In genomic region chr10:12729885-12730284, GRCh38 we compare ENCODE assay signal across 10 cellular contexts.
DNase-seq lines count a peak whose midpoint lies in the region; ATAC-seq and TF ChIP-seq lines count a peak whose summit lies in the region.
"Had no signal": no experiment of that assay in that cellular context is flagged by ENCODE, and none has a peak within 500 bp of the region (broad histone marks: within the 10 kb centered on the region; RNA-seq: fewer than 3 reads in every experiment).

No MANE protein-coding gene starts in this region.

- no peak overlapping the region for H2BK5ac ChIP-seq in H9 (ENCODE audit: insufficient read length, low read length)

- H3K9me3 Mint-ChIP-seq in H9: no peaks in the 10 kb centered on the region

- H2BK20ac ChIP-seq in H9 (ENCODE audit: low read depth, low read length, poor library complexity, severe bottlenecking): no peak overlapping the region

- TF ChIP-seq CTCF in DND-41 (IDR thresholded peaks at IDR 0.05; ENCODE audit: borderline replicate concordance, extremely low read depth, low read length, poor library complexity, severe bottlenecking) (peak; percentile 54), H9 (conservative IDR thresholded peaks at IDR 0.05) (peak; percentile 83), astrocyte of the cerebellum (IDR thresholded peaks at IDR 0.05; ENCODE audit: low read depth, low read length, missing control alignments) (peak; percentile 26)

- H3K27ac ChIP-seq in DND-41 (ENCODE audit: low read length) (no peak overlapping the region), H9 (ENCODE audit: insufficient read length, low read depth, low read length) (no peak overlapping the region)

- no peak overlapping the region for H3K56ac ChIP-seq in H9 (ENCODE audit: insufficient read length, low read depth, low read length)

- no peaks in the 10 kb centered on the region for H3K79me1 ChIP-seq in H9 (ENCODE audit: insufficient read depth, low read depth, low read length, poor library complexity, severe bottlenecking)

- H3K79me2 ChIP-seq in DND-41 (ENCODE audit: insufficient read depth, low read length) (no peaks in the 10 kb centered on the region), H9 (ENCODE audit: insufficient read depth, low read length) (no peaks in the 10 kb centered on the region)

- H2AK5ac ChIP-seq in H9 (ENCODE audit: insufficient read length, low read length): no peak overlapping the region

- no peak overlapping the region for H2BK12ac ChIP-seq in H9 (ENCODE audit: insufficient read length, low read depth, low read length)

- H2BK15ac ChIP-seq in H9 (ENCODE audit: low read depth, low read length): no peak overlapping the region

- H3K18ac ChIP-seq in H9 (ENCODE audit: insufficient read length, low read depth, low read length): no peak overlapping the region

- H3K14ac ChIP-seq in H9 (ENCODE audit: insufficient read depth, low read length): no peak overlapping the region

- no peak overlapping the region for H3T11ph ChIP-seq in H9 (ENCODE audit: low read length)

- H4K5ac ChIP-seq in H9 (ENCODE audit: insufficient read length, low read depth, low read length): no peak overlapping the region

- no peaks in the 10 kb centered on the region for H3K27me3 Mint-ChIP-seq in H9 (ENCODE audit: low read depth)

- H2BK120ac ChIP-seq in H9 (ENCODE audit: low read depth, low read length, poor library complexity, severe bottlenecking): no peak overlapping the region

- H3K9me3 ChIP-seq in DND-41 (ENCODE audit: insufficient read depth, low read length, severe bottlenecking) (no peaks in the 10 kb centered on the region), H9 (ENCODE audit: control insufficient read depth, low read depth, low read length) (no peaks in the 10 kb centered on the region)

- DNase-seq in DND-41 (no peak), H9 (peak; percentile 75), astrocyte of the cerebellum (ENCODE audit: low read depth) (no peak), lung microvascular endothelial cell (ENCODE audit: low read depth in 2 of 2) (peak; percentile 22 to 57), RPMI8226 (no peak)
- DNase-seq in stimulated activated CD4-positive, alpha-beta T cell treated with anti-CD3 and anti-CD28 coated beads, Interleukin-2, amount 100 ng/mL, for 24 hours: no peak
- DNase-seq: NCI-H2171 treated with DMSO at 0.1 percent for 48 hours, small intestine had no signal

- H3K27me3 ChIP-seq in DND-41 (ENCODE audit: insufficient read depth, low read length, poor library complexity) (no peaks in the 10 kb centered on the region), H9 (ENCODE audit: insufficient read depth, low read length) (no peaks in the 10 kb centered on the region)

- H3K36me3 ChIP-seq in DND-41 (ENCODE audit: insufficient read depth, low read length): no peaks in the 10 kb centered on the region

- peaks cover 3% of the 10 kb centered on the region; the same call in 1 of the 2 replicates for H4K20me1 ChIP-seq in DND-41 (ENCODE audit: insufficient read depth, low read length)
- no peaks in the 10 kb centered on the region for H4K20me1 ChIP-seq in H9 (ENCODE audit: control insufficient read depth, insufficient read depth, insufficient read length)

- H3K4me1 ChIP-seq in DND-41 (ENCODE audit: insufficient read depth, low read length): no peaks in the 10 kb centered on the region
- H3K4me1 ChIP-seq in H9 (ENCODE audit: insufficient read depth, low read length): peaks cover 2% of the 10 kb centered on the region; the same call in 1 of the 2 replicates

- no peak overlapping the region for H3K4me3 Mint-ChIP-seq in H9

- ATAC-seq in DND-41 (ENCODE audit: insufficient read depth, low read depth) (no peak), GM19395 (IDR thresholded peaks at IDR 0.05; ENCODE audit: unreplicated experiment) (no peak), GM19467 (IDR thresholded peaks at IDR 0.05; ENCODE audit: unreplicated experiment) (no peak)

- H2AFZ ChIP-seq in DND-41 (ENCODE audit: low read depth, low read length): no peak overlapping the region
- no peak overlapping the region for H2AFZ ChIP-seq in H9 (ENCODE audit: low read length)

- no peak overlapping the region for H3K4me3 ChIP-seq in DND-41 (ENCODE audit: low read depth in 1 of 2, low read length in 2 of 2)
- H3K4me3 ChIP-seq in astrocyte of the cerebellum (ENCODE audit: low read depth, low read length): no peak overlapping the region

- no peaks in the 10 kb centered on the region for H3K36me3 Mint-ChIP-seq in H9 (ENCODE audit: insufficient read depth in 1 of 3, low read depth in 3 of 3)

- no peaks in the 10 kb centered on the region for H3K23me2 ChIP-seq in H9 (ENCODE audit: insufficient read length, low read depth, low read length, poor library complexity, severe bottlenecking)

- no peak overlapping the region for H3K9ac ChIP-seq in DND-41 (ENCODE audit: low read depth, low read length)
- H3K9ac ChIP-seq in H9 (ENCODE audit: extremely low read depth, insufficient read length, low read length): no peak overlapping the region

- no peak overlapping the region for H4K8ac ChIP-seq in H9 (replicated peaks; ENCODE audit: insufficient read length, low read depth, low read length)

- no peak overlapping the region for H3K23ac ChIP-seq in H9 (ENCODE audit: insufficient read length, low read depth, low read length)

- no peak overlapping the region for H3K4ac ChIP-seq in H9 (ENCODE audit: low read depth, low read length)

- no peak overlapping the region for H3K27ac Mint-ChIP-seq in H9

- WGBS in H9 (ENCODE audit: extremely low coverage, insufficient read length, low lambda C conversion rate): no CpG with 5 or more reads among the region's 7 CpGs

- peaks cover 7 to 8% of the 10 kb centered on the region in 2 experiments for H3K4me1 Mint-ChIP-seq in H9

- H4K91ac ChIP-seq in H9 (ENCODE audit: insufficient read length, low read depth, low read length): no peak overlapping the region

- in situ Hi-C loops in astrocyte of the cerebellum (cut with HindIII; ENCODE audit: low sequenced_read_pairs): no loop called here

- no peak overlapping the region for H3K4me2 ChIP-seq in DND-41 (ENCODE audit: insufficient read depth, low read length)
- no peak overlapping the region for H3K4me2 ChIP-seq in H9 (ENCODE audit: insufficient read depth, insufficient read length, low read length)

Comparison
In these comparisons a context has a peak if more than half of its experiments do, and no peak if none do; other contexts are left out.
1. DNase-seq: peak in H9 (single experiment) and lung microvascular endothelial cell (2 of 2); none in DND-41 (single experiment), astrocyte of the cerebellum (single experiment), RPMI8226 (single experiment) and stimulated activated CD4-positive, alpha-beta T cell treated with anti-CD3 and anti-CD28 coated beads, Interleukin-2, amount 100 ng/mL, for 24 hours (0 of 2).
2. CTCF ChIP-seq: peak in every context shown above with its lines; median percentile 83 in H9; 54 in DND-41; 26 in astrocyte of the cerebellum.